18 cellular contexts compared by ENCODE assay signal in the genomic region with DNA sequence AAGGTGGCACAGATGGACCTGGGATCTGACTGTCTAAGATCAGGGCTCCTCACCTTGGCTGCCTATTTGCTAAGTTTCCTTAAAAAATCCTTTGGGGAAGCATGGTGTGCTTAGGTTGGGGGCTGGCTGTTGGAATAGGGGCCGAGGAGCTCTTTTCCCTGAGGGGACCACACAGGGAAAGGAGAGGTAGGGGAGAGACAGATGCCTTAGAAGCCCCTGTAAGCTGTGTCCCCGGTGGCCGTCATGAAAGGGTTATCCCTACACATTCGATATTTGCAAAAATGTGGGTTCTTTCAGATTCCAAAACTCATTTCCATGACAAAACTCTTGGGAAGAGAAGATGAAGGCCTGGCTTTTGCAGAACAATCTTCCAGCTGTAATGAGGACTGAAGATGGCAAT. TPM values are rescaled to one million over a fixed set of nuclear protein-coding genes. Genes with fewer than 3 reads are reported as not detected.
DNase-seq lines count a peak whose midpoint lies in the region; ATAC-seq and TF ChIP-seq lines count a peak whose summit lies in the region.
"Had no signal": no experiment of that assay in that cellular context is flagged by ENCODE, and none has a peak within 500 bp of the region (broad histone marks: within the 10 kb centered on the region; RNA-seq: fewer than 3 reads in every experiment).

No MANE protein-coding gene starts in this region.

- H3K4me1 Mint-ChIP-seq in GM23338, result peaks cover 14% of the 10 kb centered on the region

- 0 out of 2 replicates have a peak overlapping the region, but pooled peaks have one; percentile 43 for H2AFZ ChIP-seq in GM23338
- H2AFZ ChIP-seq in Karpas-422 (ENCODE audit: low read length), result no peak overlapping the region
- no peak overlapping the region for H2AFZ ChIP-seq in SK-N-SH (ENCODE audit: low read depth)

- H3K27ac Mint-ChIP-seq in GM23338, result no peak overlapping the region
- H3K27ac Mint-ChIP-seq: B cell; CD4-positive, alpha-beta T cell; CD8-positive, alpha-beta T cell had no signal

- no peak for TF ChIP-seq EP300 in SK-N-SH (IDR thresholded peaks at IDR 0.05; ENCODE audit: borderline replicate concordance in 1 of 2, low read depth in 1 of 2, low read length in 1 of 2)
- no peak for TF ChIP-seq EP300 in stomach (IDR thresholded peaks at IDR 0.05)

- H3K36me3 Mint-ChIP-seq in GM23338 (ENCODE audit: low read depth), result no peaks in the 10 kb centered on the region
- H3K36me3 Mint-ChIP-seq: CD8-positive, alpha-beta T cell had no signal

- no peaks in the 10 kb centered on the region for H3K36me3 ChIP-seq in GM23338 (ENCODE audit: insufficient read depth)
- H3K36me3 ChIP-seq in Karpas-422 (ENCODE audit: insufficient read depth, low read length), result peaks cover 48% of the 10 kb centered on the region
- H3K36me3 ChIP-seq in SK-N-SH (replicated peaks in 1 of 2; ENCODE audit: control insufficient read depth in 1 of 2, insufficient read depth in 2 of 2, low read length in 1 of 2), result no peaks in the 10 kb centered on the region
- no peaks in the 10 kb centered on the region for H3K36me3 ChIP-seq in stomach
- H3K36me3 ChIP-seq: BLaER1 treated with 17β-estradiol and CSF1 and Interleukin-3, amounts not matched to agents 10 nM and 100 nM had no signal

- no peak for DNase-seq in GM23338 (ENCODE audit: low spot score)
- DNase-seq in Karpas-422, result no peak
- peak; percentile 50 for DNase-seq in posterior vena cava (ENCODE audit: low spot score)
- DNase-seq in SK-N-SH, result no peak
- DNase-seq in stomach, result no peak
- DNase-seq in NCI-H82 (lab: John Stamatoyannopoulos, UW), result no peak
- DNase-seq: AML-193; Calu3; CD8-positive, alpha-beta T cell; DMS79 treated with DMSO at 0.1 percent for 48 hours; GF-D8 had no signal

- whole genome bisulfite sequencing in SK-N-SH (ENCODE audit: low lambda C conversion rate), result 86% methylated on average over 4 of the region's 4 CpGs
- WGBS in stomach, 5 donors, result 59 to 70% (median 65%) methylated on average over 4 of the region's 4 CpGs

- H3K4me3 Mint-ChIP-seq in GM23338, result no peak overlapping the region
- H3K4me3 Mint-ChIP-seq: B cell; CD4-positive, alpha-beta T cell; CD8-positive, alpha-beta T cell had no signal

- H3K9me3 Mint-ChIP-seq in GM23338, result no peaks in the 10 kb centered on the region
- H3K9me3 Mint-ChIP-seq: CD4-positive, alpha-beta T cell; CD8-positive, alpha-beta T cell had no signal

- H3K4me1 ChIP-seq in GM23338 (ENCODE audit: insufficient read depth) (peaks cover 10% of the 10 kb centered on the region), Karpas-422 (ENCODE audit: low read length) (peaks cover 99% of the 10 kb centered on the region), SK-N-SH (ENCODE audit: control insufficient read depth in 1 of 2, insufficient read depth in 2 of 2, low read depth in 1 of 2, low read length in 1 of 2) (peaks cover 3 to 9% of the 10 kb centered on the region in 2 experiments; a peak in 2 of 4 replicates), stomach (peaks cover 0 to 13% (median 7%) of the 10 kb centered on the region in 4 donors)
- H3K4me1 ChIP-seq: Caco-2 had no signal

- CTCF ChIA-PET in SK-N-SH (lab: Yijun Ruan, JAX), result interaction anchor here (1.2 to 1.3 kb wide), 2 partner anchors 9 to 14 kb away, joined by 3 to 4 read pairs; no protein-coding TSS in a partner anchor

- TF ChIP-seq POLR2A in stomach (IDR thresholded peaks at IDR 0.05), result no peak

- no peak for TF ChIP-seq CTCF in GM23338 (conservative IDR thresholded peaks at IDR 0.05; ENCODE audit: low read depth in 2 of 2)
- TF ChIP-seq CTCF in SK-N-SH (IDR thresholded peaks at IDR 0.05), result no peak
- TF ChIP-seq CTCF in stomach (IDR thresholded peaks at IDR 0.05), result no peak

- H3K4me2 ChIP-seq in GM23338 (peak overlapping the region; percentile 48; the same call in 1 of the 2 replicates), Karpas-422 (ENCODE audit: low read depth, low read length, poor library complexity, severe bottlenecking) (peak overlapping the region; percentile 2), SK-N-SH (no peak overlapping the region)
- H3K4me2 ChIP-seq: A549 had no signal

- 0 out of 2 replicates have a peak, but pooled peaks cover 3% of the 10 kb centered on the region for H3K9me2 ChIP-seq in GM23338 (ENCODE audit: insufficient read depth)
- H3K9me2 ChIP-seq in Karpas-422 (replicated peaks; ENCODE audit: insufficient read depth, low read length), result no peaks in the 10 kb centered on the region
- no peaks in the 10 kb centered on the region for H3K9me2 ChIP-seq in SK-N-SH

- H3K27ac ChIP-seq in GM23338 (ENCODE audit: low read depth) (no peak overlapping the region), Karpas-422 (ENCODE audit: low read length) (peak overlapping the region; percentile 99), SK-N-SH (ENCODE audit: low read depth in 2 of 2, low read length in 1 of 2) (no peak overlapping the region), stomach (no peak overlapping the region)
- H3K27ac ChIP-seq: 22Rv1; A549; BLaER1 treated with 17β-estradiol and CSF1 and Interleukin-3, amounts not matched to agents 10 nM and 100 nM; C4-2B had no signal

- ATAC-seq in GM23338, result no peak
- ATAC-seq: A549; CD8-positive, alpha-beta T cell had no signal

- TF ChIP-seq RAD21 in SK-N-SH (IDR thresholded peaks at IDR 0.05; ENCODE audit: low read length), result no peak

- POLR2A ChIA-PET in SK-N-SH (lab: Yijun Ruan, JAX), result no interaction called here

- H4K20me1 ChIP-seq in GM23338 (replicated peaks; ENCODE audit: insufficient read depth) (no peaks in the 10 kb centered on the region), Karpas-422 (ENCODE audit: insufficient read depth, low read depth, low read length) (no peaks in the 10 kb centered on the region), SK-N-SH (ENCODE audit: insufficient read depth) (no peaks in the 10 kb centered on the region)

- H3K27me3 ChIP-seq in GM23338 (ENCODE audit: insufficient read depth), result no peaks in the 10 kb centered on the region
- no peaks in the 10 kb centered on the region for H3K27me3 ChIP-seq in Karpas-422 (ENCODE audit: low read length)
- no peaks in the 10 kb centered on the region for H3K27me3 ChIP-seq in SK-N-SH (ENCODE audit: insufficient read depth)
- H3K27me3 ChIP-seq in stomach, result no peaks in the 10 kb centered on the region

- H3K9ac ChIP-seq in Karpas-422 (ENCODE audit: low read length) (0 out of 2 replicates have a peak overlapping the region, but pooled peaks have one; percentile 14), SK-N-SH (no peak overlapping the region)
- H3K9ac ChIP-seq: BLaER1 treated with 17β-estradiol and CSF1 and Interleukin-3, amounts not matched to agents 10 nM and 100 nM had no signal

- H3F3A ChIP-seq in GM23338 (replicated peaks; ENCODE audit: low read depth) (no peaks in the 10 kb centered on the region), SK-N-SH (replicated peaks; ENCODE audit: insufficient read depth) (no peaks in the 10 kb centered on the region)

- no peaks in the 10 kb centered on the region for H3K9me3 ChIP-seq in Karpas-422 (ENCODE audit: low read length)
- no peaks in the 10 kb centered on the region for H3K9me3 ChIP-seq in SK-N-SH
- H3K9me3 ChIP-seq in stomach, result no peaks in the 10 kb centered on the region
- H3K9me3 ChIP-seq: A549; BLaER1 treated with 17β-estradiol and CSF1 and Interleukin-3, amounts not matched to agents 10 nM and 100 nM; Caco-2 had no signal

- H3K27me3 Mint-ChIP-seq in GM23338 (ENCODE audit: insufficient read depth, low read depth, poor library complexity), result peaks cover 5% of the 10 kb centered on the region
- H3K27me3 Mint-ChIP-seq: CD4-positive, alpha-beta T cell had no signal

- intact Hi-C loops in posterior vena cava (cut with DNase I), result no loop called here
- intact Hi-C loops in stomach (cut with DNase I; ENCODE audit: low total_unique reads), result no loop called here

- H3K79me2 ChIP-seq in GM23338 (replicated peaks; ENCODE audit: insufficient read depth) (no peaks in the 10 kb centered on the region), Karpas-422 (ENCODE audit: low read length) (peaks cover 99% of the 10 kb centered on the region), SK-N-SH (ENCODE audit: insufficient read depth) (no peaks in the 10 kb centered on the region)

- no peak overlapping the region for H3K4me3 ChIP-seq in GM23338
- H3K4me3 ChIP-seq in Karpas-422 (ENCODE audit: low read length), result no peak overlapping the region
- no peak overlapping the region for H3K4me3 ChIP-seq in SK-N-SH (ENCODE audit: low read depth in 2 of 2, low read length in 1 of 2)
- H3K4me3 ChIP-seq in stomach, result no peak overlapping the region
- H3K4me3 ChIP-seq: A549; BLaER1 treated with 17β-estradiol and CSF1 and Interleukin-3, amounts not matched to agents 10 nM and 100 nM had no signal

TF ChIP-seq in GM23338, 12 proteins besides CTCF, POLR2A, EP300 and RAD21 (continues in another document):
- TF ChIP-seq ZNF114 (CRISPR knock-in tag; IDR thresholded peaks at IDR 0.05) (no peak), ETS1 (IDR thresholded peaks at IDR 0.05) (no peak)

TF ChIP-seq in SK-N-SH, 30 proteins besides CTCF, POLR2A, EP300 and RAD21 (continues in another document):
- no peak for TF ChIP-seq FOXM1 (IDR thresholded peaks at IDR 0.05; ENCODE audit: low read depth)
- no peak for TF ChIP-seq ZBTB33 (IDR thresholded peaks at IDR 0.05; ENCODE audit: borderline replicate concordance, low read depth)
- no peak for TF ChIP-seq CHD2 (IDR thresholded peaks at IDR 0.05; ENCODE audit: low read length, partially characterized antibody)
- TF ChIP-seq SIN3A (IDR thresholded peaks at IDR 0.05; ENCODE audit: borderline replicate concordance, low read depth, low read length), result no peak

RNA-seq across cellular contexts. Expression of gene TOX2, which starts 53.7 kb away (rescaled TPM):
- total RNA-seq in GM23338 (2014; rRNA removed; shearing (Covaris generic)), result 0.54 and 1.5 TPM in 2 replicates
- polyA plus RNA-seq in GM23338 (2016; fragmentation: Nextera tagmentation; extraction: Ambion mirVana) (1.3 and 1.4 TPM in 2 replicates), SK-N-SH (2012; rRNA removed) (6.1 and 15.4 TPM in 2 replicates), stomach (10 to 100 TPM; 13.3 to 20.2 (median 15.1) TPM)
- 42.9 and 54.1 TPM in 2 replicates for total RNA-seq in Karpas-422 (2014; rRNA removed; shearing (Covaris generic); ENCODE audit: low replicate concordance)
- total RNA-seq in posterior vena cava (1 to 10 TPM; 1.1 to 1.5 TPM), stomach (1 to 10 TPM in 3 of 5 donors, under 1 TPM in 1, not detected in 1; 0.87 to 7.0 (median 3.6) TPM)
- polyA plus RNA-seq in SK-N-SH (2012; cell fraction: cytosol; rRNA removed), result 8.1 and 12.1 TPM in 2 replicates
- polyA plus RNA-seq in SK-N-SH (2012; cell fraction: nucleus; rRNA removed), result 10.7 and 19.5 TPM in 2 replicates
- total RNA-seq: Caco-2, Calu3 had no signal
